In genomic region chr9:37801287-37801850, GRCh38 we compare ENCODE assay signal across 8 cellular contexts. TPM values are rescaled to one million over a fixed set of nuclear protein-coding genes. Genes with fewer than 3 reads are reported as not detected.
A peak's percentile ranks its signal among the peaks of the same experiment; 100 is the strongest.
DNase-seq lines count a peak whose midpoint lies in the region; ATAC-seq and TF ChIP-seq lines count a peak whose summit lies in the region.

No MANE protein-coding gene starts in this region.

- H3K4me1 ChIP-seq in adrenal gland (replicated peaks in 1 of 2), result peaks cover 24 to 30% of the 10 kb centered on the region in 2 donors
- H3K4me1 ChIP-seq in spleen, result peaks cover 24 to 81% (median 46%) of the 10 kb centered on the region in 6 donors

- peaks cover 29% of the 10 kb centered on the region for H3K4me1 Mint-ChIP-seq in HFFc6 (ENCODE audit: low read depth)

- H3K4me3 ChIP-seq in adrenal gland, result peak overlapping the region; percentile 19 to 91 (median 82)
- peak overlapping the region; percentile 97 for H3K4me3 ChIP-seq in iPS-18c (ENCODE audit: insufficient read depth, low read depth, low read length)
- H3K4me3 ChIP-seq in spleen, result peak overlapping the region; percentile 72 to 92 (median 84)

- H3K36me3 ChIP-seq in adrenal gland (replicated peaks in 1 of 2), result no peaks in the 10 kb centered on the region
- no peaks in the 10 kb centered on the region for H3K36me3 ChIP-seq in spleen

- peak; percentile 14 for ATAC-seq in GM18499 (IDR thresholded peaks at IDR 0.05; ENCODE audit: insufficient read depth, unreplicated experiment)

- 1 to 12% (median 1%) methylated on average over 4 to 45 of the region's 45 CpGs for WGBS in adrenal gland, 4 donors
- WGBS in spleen, 5 donors, result 2 to 4% (median 2%) methylated on average over 17 to 45 of the region's 45 CpGs

- H3K27ac ChIP-seq in adrenal gland (peak overlapping the region; percentile 79 to 93 (median 90)), spleen (peak overlapping the region; percentile 83 to 97 (median 93))

- peak overlapping the region; percentile 1 for H3K27ac Mint-ChIP-seq in HFFc6

- no peaks in the 10 kb centered on the region for H3K27me3 ChIP-seq in adrenal gland
- peaks cover 0 to 3% (median 0%) of the 10 kb centered on the region in 7 donors for H3K27me3 ChIP-seq in spleen (replicated peaks in 1 of 7)

- H3K9me3 ChIP-seq in adrenal gland (replicated peaks in 1 of 3) (no peaks in the 10 kb centered on the region), iPS-18c (ENCODE audit: control insufficient read depth, insufficient read depth, low read length) (peaks cover 4% of the 10 kb centered on the region), spleen (no peaks in the 10 kb centered on the region)

- TF ChIP-seq CTCF in HFFc6 (IDR thresholded peaks at IDR 0.05) (no peak), adrenal gland (IDR thresholded peaks at IDR 0.05) (no peak), spleen (IDR thresholded peaks at IDR 0.05 in 8 of 11, conservative IDR thresholded peaks at IDR 0.05 in 3 of 11) (no peak)

- no peak for TF ChIP-seq POLR2A in adrenal gland (IDR thresholded peaks at IDR 0.05)
- no peak for TF ChIP-seq POLR2A in spleen (IDR thresholded peaks at IDR 0.05)

- H3K27me3 Mint-ChIP-seq in HFFc6 (ENCODE audit: insufficient read depth), result no peaks in the 10 kb centered on the region; the same call in 1 of the 2 replicates

- H3K36me3 Mint-ChIP-seq in HFFc6 (ENCODE audit: low read depth), result no peaks in the 10 kb centered on the region

- DNase-seq in HFFc6, result peak; percentile 10
- peak; percentile 58 for DNase-seq in NAMALWA (ENCODE audit: low spot score)
- peak; percentile 35 to 80 (median 56) for DNase-seq in adrenal gland
- DNase-seq in spleen, result peak; percentile 91
- no peak for DNase-seq in NCI-H510A treated with DMSO at 0.1 percent for 48 hours (lab: John Stamatoyannopoulos, UW)
- DNase-seq in SHP77 treated with DMSO at 0.1 percent for 48 hours (lab: John Stamatoyannopoulos, UW), result no peak

- H3K9me3 Mint-ChIP-seq in HFFc6, result no peaks in the 10 kb centered on the region

- H3K4me3 Mint-ChIP-seq in HFFc6, result peak overlapping the region; percentile 81

- intact Hi-C loops in adrenal gland (cut with DNase I), result loop anchor here (10.0 kb wide), 2 partner anchors 103 to 317 kb away; partner anchors contain the start of genes POLR1E (in 1 of the 2) and SLC25A51 (in 1 of the 2)
- intact Hi-C loops in spleen (cut with DNase I; ENCODE audit: low total_unique reads), result no loop called here

RNA-seq across cellular contexts. Expression of gene DCAF10, which starts 0.8 kb away (rescaled TPM):
- total RNA-seq in HFFc6 (2021; fragmentation: NEBNext Ultra II Directional; extraction: Animal tissue kit (Norgen Biotek cat#: 25700)), result 10 to 100 TPM; 18.3 to 26.5 (median 23.1) TPM
- 10 to 100 TPM; 33.8 to 60.6 (median 49.5) TPM for total RNA-seq in adrenal gland
- polyA plus RNA-seq in adrenal gland, result 10 to 100 TPM in 1 of 3 donors, 1 to 10 TPM in 2; 7.1 to 53.8 (median 9.2) TPM
- 10 to 100 TPM; 18.4 to 34.2 (median 24.6) TPM for total RNA-seq in spleen
- 1 to 10 TPM; 3.7 to 5.0 (median 4.2) TPM for polyA plus RNA-seq in spleen

RNA-seq across cellular contexts. Expression of gene EXOSC3, which starts 16.5 kb away (rescaled TPM):
- 10 to 100 TPM; 37.7 to 49.8 (median 41.9) TPM for total RNA-seq in HFFc6 (2021; fragmentation: NEBNext Ultra II Directional; extraction: Animal tissue kit (Norgen Biotek cat#: 25700))
- 10 to 100 TPM; 32.2 to 67.8 (median 41.4) TPM for total RNA-seq in adrenal gland
- polyA plus RNA-seq in adrenal gland, result 10 to 100 TPM; 12.5 to 51.0 (median 21.9) TPM
- 10 to 100 TPM; 40.2 to 55.3 (median 44.2) TPM for total RNA-seq in spleen
- polyA plus RNA-seq in spleen, result 10 to 100 TPM; 16.2 to 38.8 (median 35.3) TPM

RNA-seq across cellular contexts. Expression of gene TRMT10B, which starts 47.8 kb away (rescaled TPM):
- total RNA-seq in HFFc6 (2021; fragmentation: NEBNext Ultra II Directional; extraction: Animal tissue kit (Norgen Biotek cat#: 25700)), result 1 to 10 TPM; 2.1 to 3.1 (median 2.6) TPM
- 10 to 100 TPM in 2 of 8 donors, 1 to 10 TPM in 6; 2.9 to 12.1 (median 6.8) TPM for total RNA-seq in adrenal gland
- polyA plus RNA-seq in adrenal gland, result 10 to 100 TPM in 2 of 3 donors, 1 to 10 TPM in 1; 9.0 to 13.0 (median 10.1) TPM
- 10 to 100 TPM in 5 of 7 donors, 1 to 10 TPM in 2; 6.0 to 17.7 (median 13.4) TPM for total RNA-seq in spleen
- polyA plus RNA-seq in spleen, result 1 to 10 TPM; 5.8 to 6.4 (median 6.0) TPM

Comparison
In these comparisons a context has a peak if more than half of its experiments do, and no peak if none do; other contexts are left out.
1. DNase-seq: peak in HFFc6 (single experiment), NAMALWA (single experiment), adrenal gland (7 of 7) and spleen (single experiment); none in NCI-H510A treated with DMSO at 0.1 percent for 48 hours (single experiment) and SHP77 treated with DMSO at 0.1 percent for 48 hours (single experiment).
2. Peak in every context shown above with its lines, with median percentiles within 50 percentile points of each other: H3K4me3 ChIP-seq.